1 cellular context compared by ENCODE assay signal in the genomic region with DNA sequence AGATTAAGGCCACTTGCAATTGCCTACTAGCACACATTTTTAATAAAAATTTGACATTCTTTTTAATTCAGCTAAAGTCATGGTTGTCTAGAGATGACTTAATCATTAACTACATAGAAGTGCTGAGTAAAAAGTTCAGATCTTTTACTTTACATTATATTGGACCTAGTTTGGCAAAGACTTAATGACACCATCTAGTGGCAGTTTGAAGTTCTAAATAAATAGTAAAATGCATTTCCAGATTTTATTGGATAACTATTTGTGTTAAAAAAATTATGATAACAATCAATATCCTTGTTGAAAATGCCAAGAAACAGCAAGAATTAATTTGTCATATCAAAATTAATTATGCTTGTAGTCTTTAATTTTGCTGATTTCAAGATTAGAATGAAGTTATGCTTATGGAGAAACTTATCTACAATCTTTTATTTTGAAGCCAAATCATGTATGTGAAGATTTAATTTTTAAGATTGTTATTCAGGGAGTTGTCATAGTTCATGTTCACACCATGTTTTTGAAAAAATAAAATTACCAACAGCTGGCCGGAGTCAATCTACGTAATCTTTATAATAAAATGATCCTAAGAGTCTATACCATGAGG.
TF ChIP-seq lines count a peak whose summit lies in the region.

No MANE protein-coding gene starts in this region.

TF ChIP-seq in HCT116, 20 proteins besides CTCF, POLR2A, EP300 and RAD21 (continued from another document):
- TF ChIP-seq, protein P1, sequence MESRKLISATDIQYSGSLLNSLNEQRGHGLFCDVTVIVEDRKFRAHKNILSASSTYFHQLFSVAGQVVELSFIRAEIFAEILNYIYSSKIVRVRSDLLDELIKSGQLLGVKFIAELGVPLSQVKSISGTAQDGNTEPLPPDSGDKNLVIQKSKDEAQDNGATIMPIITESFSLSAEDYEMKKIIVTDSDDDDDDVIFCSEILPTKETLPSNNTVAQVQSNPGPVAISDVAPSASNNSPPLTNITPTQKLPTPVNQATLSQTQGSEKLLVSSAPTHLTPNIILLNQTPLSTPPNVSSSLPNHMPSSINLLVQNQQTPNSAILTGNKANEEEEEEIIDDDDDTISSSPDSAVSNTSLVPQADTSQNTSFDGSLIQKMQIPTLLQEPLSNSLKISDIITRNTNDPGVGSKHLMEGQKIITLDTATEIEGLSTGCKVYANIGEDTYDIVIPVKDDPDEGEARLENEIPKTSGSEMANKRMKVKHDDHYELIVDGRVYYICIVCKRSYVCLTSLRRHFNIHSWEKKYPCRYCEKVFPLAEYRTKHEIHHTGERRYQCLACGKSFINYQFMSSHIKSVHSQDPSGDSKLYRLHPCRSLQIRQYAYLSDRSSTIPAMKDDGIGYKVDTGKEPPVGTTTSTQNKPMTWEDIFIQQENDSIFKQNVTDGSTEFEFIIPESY (IDR thresholded peaks at IDR 0.05; ENCODE audit: extremely low read depth, insufficient replicate concordance, low read length), result no peak
- no peak for TF ChIP-seq CBX3 (IDR thresholded peaks at IDR 0.05; ENCODE audit: low read depth)
- TF ChIP-seq YY1 (IDR thresholded peaks at IDR 0.05; ENCODE audit: extremely low read depth, insufficient replicate concordance, low read depth, low read length), result no peak
- no peak for TF ChIP-seq SP1 (IDR thresholded peaks at IDR 0.05; ENCODE audit: low read depth)
- no peak for TF ChIP-seq ZFX (IDR thresholded peaks at IDR 0.05)
- TF ChIP-seq SIN3A (IDR thresholded peaks at IDR 0.05; ENCODE audit: low read depth), result no peak
- no peak for TF ChIP-seq TCF7L2 (IDR thresholded peaks at IDR 0.05; ENCODE audit: borderline replicate concordance, extremely low read depth, insufficient read depth, insufficient read length)
- TF ChIP-seq ZNF274 (IDR thresholded peaks at IDR 0.05; ENCODE audit: low read depth, low read length), result no peak
- no peak for TF ChIP-seq ELF1 (IDR thresholded peaks at IDR 0.05; ENCODE audit: borderline replicate concordance, low read depth)
